Comparison of ENCODE assay signal across 1 cellular context in genomic region chr16:87329436-87330256, GRCh38.
TF ChIP-seq lines count a peak whose summit lies in the region.

No MANE protein-coding gene starts in this region.

TF ChIP-seq in HepG2, 621 proteins besides CTCF, POLR2A, EP300 and RAD21:
- TF ChIP-seq, protein P1, sequence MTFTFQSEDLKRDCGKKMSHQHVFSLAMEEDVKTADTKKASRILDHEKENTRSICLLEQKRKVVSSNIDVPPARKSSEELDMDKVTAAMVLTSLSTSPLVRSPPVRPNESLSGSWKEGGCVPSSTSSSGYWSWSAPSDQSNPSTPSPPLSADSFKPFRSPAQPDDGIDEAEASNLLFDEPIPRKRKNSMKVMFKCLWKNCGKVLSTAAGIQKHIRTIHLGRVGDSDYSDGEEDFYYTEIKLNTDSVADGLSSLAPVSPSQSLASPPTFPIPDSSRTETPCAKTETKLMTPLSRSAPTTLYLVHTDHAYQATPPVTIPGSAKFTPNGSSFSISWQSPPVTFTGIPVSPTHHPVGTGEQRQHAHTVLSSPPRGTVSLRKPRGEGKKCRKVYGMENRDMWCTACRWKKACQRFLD (CRISPR knock-in tag; IDR thresholded peaks at IDR 0.05; ENCODE audit: borderline replicate concordance), result no peak
- peak; percentile 77 for TF ChIP-seq RBM22 (optimal IDR thresholded peaks at IDR 0.05; ENCODE audit: low read length)
- TF ChIP-seq AGO2 (optimal IDR thresholded peaks at IDR 0.05; ENCODE audit: low read depth, low read length), result peak; percentile 79
- no peak for TF ChIP-seq IRX3 (CRISPR knock-in tag; IDR thresholded peaks at IDR 0.05; ENCODE audit: borderline replicate concordance, low read depth)
- peak; percentile 52; the same call in 1 of the 2 replicates for TF ChIP-seq ZC3H13 (CRISPR knock-in tag; IDR thresholded peaks at IDR 0.05)
- 0 out of 2 replicates have a peak, but pooled peaks have one; percentile 7 for TF ChIP-seq POLR2AphosphoS2 (IDR thresholded peaks at IDR 0.05; ENCODE audit: low read depth, low read length)
